Comparison of ENCODE assay signal across 27 cellular contexts in genomic region chr4:79164961-79165610, GRCh38.
DNase-seq lines count a peak whose midpoint lies in the region; ATAC-seq and TF ChIP-seq lines count a peak whose summit lies in the region.
"Had no signal": no experiment of that assay in that cellular context is flagged by ENCODE, and none has a peak within 500 bp of the region (broad histone marks: within the 10 kb centered on the region; RNA-seq: fewer than 3 reads in every experiment).

No MANE protein-coding gene starts in this region.

- intact Hi-C loops in CD4-positive, alpha-beta T cell (cut with DNase I, micrococcal nuclease), result no loop called here

- CTCF ChIA-PET in CD4-positive, alpha-beta T cell (lab: Charles Lee), result no interaction called here

- peaks cover 7% of the 10 kb centered on the region for H3K9me3 Mint-ChIP-seq in CD4-positive, alpha-beta T cell
- H3K9me3 Mint-ChIP-seq: T-helper 2 cell treated with Interferon-gamma antibody and Interleukin-4, amounts not matched to agents 5 μg/mL and 100 μg/mL, for 36 hours had no signal

- no peaks in the 10 kb centered on the region for H3K27me3 ChIP-seq in CD4-positive, alpha-beta T cell (ENCODE audit: control insufficient read depth, insufficient read depth, low read length)
- H3K27me3 ChIP-seq: body of pancreas, upper lobe of left lung had no signal

- TF ChIP-seq CTCF in CD4-positive, alpha-beta T cell (IDR thresholded peaks at IDR 0.05), result no peak

- POLR2A ChIA-PET in CD4-positive, alpha-beta T cell (lab: Charles Lee), result no interaction called here

- no peak overlapping the region for H3K27ac ChIP-seq in CD4-positive, alpha-beta T cell (ENCODE audit: low read depth, low read length)
- H3K27ac ChIP-seq: body of pancreas, foreskin keratinocyte, left ventricle myocardium inferior, parathyroid adenoma, upper lobe of left lung had no signal

- no peaks in the 10 kb centered on the region for H3K36me3 Mint-ChIP-seq in CD4-positive, alpha-beta T cell (ENCODE audit: low read depth)
- H3K36me3 Mint-ChIP-seq: activated CD4-positive, alpha-beta memory T cell treated with anti-CD3 and anti-CD28 coated beads for 36 hours; WTC11 had no signal

- ATAC-seq in CD4-positive, alpha-beta T cell (ENCODE audit: poor library complexity), result no peak
- ATAC-seq: activated naive CD8-positive, alpha-beta T cell treated with anti-CD3 and anti-CD28 coated beads, Interleukin-2, amount 50 U/mL, for 24 hours; body of pancreas; foreskin keratinocyte; natural killer cell treated with Interleukin-12 subunit alpha and Interleukin-12 subunit beta and Interleukin-15 and Interleukin-18, amount 100 ng/mL, for 72 hours; sciatic nerve; WTC11 had no signal

- H3K4me3 Mint-ChIP-seq in CD4-positive, alpha-beta T cell, result no peak overlapping the region
- H3K4me3 Mint-ChIP-seq: activated CD4-positive, alpha-beta memory T cell treated with anti-CD3 and anti-CD28 coated beads for 36 hours; activated naive CD8-positive, alpha-beta T cell treated with anti-CD3 and anti-CD28 coated beads, Interleukin-2, amount 50 U/mL, for 24 hours; natural killer cell treated with Interleukin-12 subunit alpha and Interleukin-12 subunit beta and Interleukin-15 and Interleukin-18, amount 100 ng/mL, for 72 hours; T-helper 2 cell treated with Interferon-gamma antibody and Interleukin-4, amounts not matched to agents 5 μg/mL and 100 μg/mL, for 36 hours; WTC11 had no signal

- no peaks in the 10 kb centered on the region for H3K27me3 Mint-ChIP-seq in CD4-positive, alpha-beta T cell
- H3K27me3 Mint-ChIP-seq: activated CD4-positive, alpha-beta memory T cell treated with anti-CD3 and anti-CD28 coated beads for 36 hours; activated naive CD8-positive, alpha-beta T cell treated with anti-CD3 and anti-CD28 coated beads, Interleukin-2, amount 50 U/mL, for 24 hours; natural killer cell treated with Interleukin-12 subunit alpha and Interleukin-12 subunit beta and Interleukin-15 and Interleukin-18, amount 100 ng/mL, for 72 hours had no signal

- no peaks in the 10 kb centered on the region for H3K4me1 Mint-ChIP-seq in CD4-positive, alpha-beta T cell (ENCODE audit: low read depth)
- H3K4me1 Mint-ChIP-seq: activated naive CD8-positive, alpha-beta T cell treated with anti-CD3 and anti-CD28 coated beads, Interleukin-2, amount 50 U/mL, for 24 hours; WTC11 had no signal

- H3K9me3 ChIP-seq in CD4-positive, alpha-beta T cell (ENCODE audit: control insufficient read depth, low read length), result no peaks in the 10 kb centered on the region
- H3K9me3 ChIP-seq: Caco-2, upper lobe of left lung had no signal

- DNase-seq in DMS 273 (lab: John Stamatoyannopoulos, UW; ENCODE audit: unreplicated experiment), result peak; percentile 93
- DNase-seq in NCI-H146 treated with DMSO at 0.1 percent for 48 hours (lab: John Stamatoyannopoulos, UW; ENCODE audit: unreplicated experiment), result peak; percentile 74
- peak; percentile 92 for DNase-seq in NCI-H524 treated with DMSO at 0.1 percent for 48 hours (lab: John Stamatoyannopoulos, UW)
- peak; percentile 69 for DNase-seq in cerebellar cortex (ENCODE audit: low spot score)
- no peak for DNase-seq in CD4-positive, alpha-beta T cell
- no peak for DNase-seq in LoVo (ENCODE audit: low spot score)
- DNase-seq in OCI-M2 (lab: John Stamatoyannopoulos, UW; ENCODE audit: unreplicated experiment), result no peak
- DNase-seq in superior temporal gyrus (ENCODE audit: extremely low spot score), result no peak
- DNase-seq: activated CD4-positive, alpha-beta memory T cell treated with anti-CD3 and anti-CD28 coated beads for 36 hours; activated gamma-delta T cell; activated naive CD8-positive, alpha-beta T cell treated with anti-CD3 and anti-CD28 coated beads, Interleukin-2, amount 50 U/mL, for 24 hours; activated T-cell treated with anti-CD3 and anti-CD28 coated beads for 4 hours; body of pancreas; Caco-2; effector CD8-positive, alpha-beta T cell; EL; foreskin keratinocyte; H7; left ventricle myocardium inferior; midbrain; stimulated activated CD8-positive, alpha-beta memory T cell treated with anti-CD3 and anti-CD28 coated beads, Interleukin-4, amount 100 ng/mL, for 48 hours; upper lobe of left lung had no signal

- H3K27ac Mint-ChIP-seq in CD4-positive, alpha-beta T cell, result no peak overlapping the region
- H3K27ac Mint-ChIP-seq: activated CD4-positive, alpha-beta memory T cell treated with anti-CD3 and anti-CD28 coated beads for 36 hours; activated naive CD8-positive, alpha-beta T cell treated with anti-CD3 and anti-CD28 coated beads, Interleukin-2, amount 50 U/mL, for 24 hours; natural killer cell treated with Interleukin-12 subunit alpha and Interleukin-12 subunit beta and Interleukin-15 and Interleukin-18, amount 100 ng/mL, for 72 hours; T-helper 2 cell treated with Interferon-gamma antibody and Interleukin-4, amounts not matched to agents 5 μg/mL and 100 μg/mL, for 36 hours; WTC11 had no signal

Comparison
In these comparisons a context has a peak if more than half of its experiments do, and no peak if none do; other contexts are left out.
1. DNase-seq: peak in DMS 273 (single experiment), NCI-H146 treated with DMSO at 0.1 percent for 48 hours (single experiment), NCI-H524 treated with DMSO at 0.1 percent for 48 hours (single experiment) and cerebellar cortex (single experiment); none in CD4-positive, alpha-beta T cell (0 of 10), LoVo (single experiment), OCI-M2 (single experiment) and superior temporal gyrus (single experiment).